ENCODE assay signal across 9 cellular contexts in genomic region chr18:50559750-50560680, GRCh38. TPM values are rescaled to one million over a fixed set of nuclear protein-coding genes. Genes with fewer than 3 reads are reported as not detected.
DNase-seq lines count a peak whose midpoint lies in the region; ATAC-seq, FAIRE-seq and TF ChIP-seq lines count a peak whose summit lies in the region.
"Had no signal": no experiment of that assay in that cellular context is flagged by ENCODE, and none has a peak within 500 bp of the region (broad histone marks: within the 10 kb centered on the region; RNA-seq: fewer than 3 reads in every experiment).

MAPK4 (plus strand) TSS chr18:50560087; CDS start chr18:50663959, 103,872 bp downstream.

- H3K4me1 Mint-ChIP-seq in CD8-positive, alpha-beta T cell (ENCODE audit: low read depth), result peaks cover 11% of the 10 kb centered on the region
- no peaks in the 10 kb centered on the region for H3K4me1 Mint-ChIP-seq in astrocyte (ENCODE audit: low read depth, unreplicated experiment)

- H3K27me3 ChIP-seq in CD8-positive, alpha-beta T cell (ENCODE audit: insufficient read depth, low read length), result peaks cover 23% of the 10 kb centered on the region
- H3K27me3 ChIP-seq in astrocyte (ENCODE audit: insufficient read depth, low read length) (peaks cover 43% of the 10 kb centered on the region), hepatocyte (peaks cover 8% of the 10 kb centered on the region)

- no peaks in the 10 kb centered on the region for H3K36me3 ChIP-seq in CD8-positive, alpha-beta T cell (ENCODE audit: insufficient read depth, low read length)
- H3K36me3 ChIP-seq in astrocyte (ENCODE audit: insufficient read depth, low read length), result no peaks in the 10 kb centered on the region
- H3K36me3 ChIP-seq in hepatocyte (replicated peaks; ENCODE audit: insufficient read depth, low read depth), result no peaks in the 10 kb centered on the region

- under 1% methylated on average over 72 of the region's 110 CpGs for WGBS in hepatocyte (ENCODE audit: low lambda C conversion rate, missing lambda C conversion rate)

- POLR2A ChIA-PET in CD8-positive, alpha-beta T cell (lab: Charles Lee), result interaction anchor here (0.6 kb wide), 1 partner anchor 16 kb away, joined by 4 read pairs; no protein-coding TSS in a partner anchor

- peak; percentile 34 for ATAC-seq in CD8-positive, alpha-beta T cell
- ATAC-seq in GM19372 (IDR thresholded peaks at IDR 0.05; ENCODE audit: low read depth, unreplicated experiment), result peak; percentile 64
- no peak for ATAC-seq in GM18870 (IDR thresholded peaks at IDR 0.05; ENCODE audit: unreplicated experiment)

- intact Hi-C loops in CD8-positive, alpha-beta T cell (cut with DNase I, micrococcal nuclease), result no loop called here

- H3K79me2 ChIP-seq in astrocyte (ENCODE audit: insufficient read depth, low read length), result no peaks in the 10 kb centered on the region
- no peaks in the 10 kb centered on the region for H3K79me2 ChIP-seq in hepatocyte

- no peak for DNase-seq in CD8-positive, alpha-beta T cell
- peak; percentile 92 for DNase-seq in NCI-H146 (lab: John Stamatoyannopoulos, UW)
- peak; percentile 15 for DNase-seq in astrocyte (ENCODE audit: low read depth)
- peak; percentile 82 for DNase-seq in hepatocyte (ENCODE audit: low spot score)
- peak; percentile 50 for DNase-seq in putamen (ENCODE audit: low spot score)
- DNase-seq in KG1 (lab: John Stamatoyannopoulos, UW), result no peak

- H3K9me2 ChIP-seq in hepatocyte (replicated peaks; ENCODE audit: insufficient read depth), result no peaks in the 10 kb centered on the region

- peaks cover 6% of the 10 kb centered on the region for H3K9me3 Mint-ChIP-seq in CD8-positive, alpha-beta T cell
- H3K9me3 Mint-ChIP-seq in astrocyte (ENCODE audit: unreplicated experiment), result peaks cover 4% of the 10 kb centered on the region

- TF ChIP-seq CTCF in CD8-positive, alpha-beta T cell (IDR thresholded peaks at IDR 0.05), result no peak
- TF ChIP-seq CTCF in astrocyte (IDR thresholded peaks at IDR 0.05; ENCODE audit: insufficient read depth, low read depth, low read length) (no peak), hepatocyte (IDR thresholded peaks at IDR 0.05; ENCODE audit: poor library complexity) (no peak)

- no peak for FAIRE-seq in astrocyte (lab: Jason Lieb, UNC)

- CTCF ChIA-PET in CD8-positive, alpha-beta T cell (lab: Charles Lee), result no interaction called here

- H3K27me3 Mint-ChIP-seq in CD8-positive, alpha-beta T cell (ENCODE audit: low read depth), result peaks cover 60% of the 10 kb centered on the region
- H3K27me3 Mint-ChIP-seq in astrocyte (ENCODE audit: low read depth, unreplicated experiment), result peaks cover 73% of the 10 kb centered on the region

- no peak within 1 kb of the TSS for H3K27ac Mint-ChIP-seq in CD8-positive, alpha-beta T cell
- H3K27ac Mint-ChIP-seq in astrocyte (ENCODE audit: unreplicated experiment), result no peak within 1 kb of the TSS

- H3K4me3 ChIP-seq in CD8-positive, alpha-beta T cell (ENCODE audit: low read depth, low read length), result peak within 1 kb of the TSS; percentile 33
- H3K4me3 ChIP-seq in astrocyte (ENCODE audit: insufficient read depth, low read depth, low read length) (peak within 1 kb of the TSS; percentile 56), hepatocyte (peak within 1 kb of the TSS; percentile 94)

- peak within 1 kb of the TSS; percentile 64 for H3K4me3 Mint-ChIP-seq in CD8-positive, alpha-beta T cell
- peak within 1 kb of the TSS; percentile 75 for H3K4me3 Mint-ChIP-seq in astrocyte (ENCODE audit: unreplicated experiment)

- no peaks in the 10 kb centered on the region for H3K36me3 Mint-ChIP-seq in CD8-positive, alpha-beta T cell
- no peaks in the 10 kb centered on the region for H3K36me3 Mint-ChIP-seq in astrocyte (ENCODE audit: low read depth, unreplicated experiment)

- peak within 1 kb of the TSS; percentile 81 for H2AFZ ChIP-seq in astrocyte (ENCODE audit: low read depth, low read length)
- peak within 1 kb of the TSS; percentile 96 for H2AFZ ChIP-seq in hepatocyte

- H3K4me2 ChIP-seq in astrocyte (ENCODE audit: low read length) (peak within 1 kb of the TSS; percentile 92), hepatocyte (peak within 1 kb of the TSS; percentile 100)

- peaks cover 4% of the 10 kb centered on the region for H3K4me1 ChIP-seq in CD8-positive, alpha-beta T cell (ENCODE audit: insufficient read depth, low read length)
- H3K4me1 ChIP-seq in astrocyte (ENCODE audit: insufficient read depth, low read length), result peaks cover 9% of the 10 kb centered on the region
- H3K4me1 ChIP-seq in hepatocyte (ENCODE audit: insufficient read depth), result peaks cover 5% of the 10 kb centered on the region

- H3K9me3 ChIP-seq in CD8-positive, alpha-beta T cell (ENCODE audit: low read length), result no peaks in the 10 kb centered on the region
- H3K9me3 ChIP-seq in astrocyte (ENCODE audit: insufficient read depth, low read depth, low read length) (no peaks in the 10 kb centered on the region), hepatocyte (ENCODE audit: low read depth) (no peaks in the 10 kb centered on the region)

- peak within 1 kb of the TSS; percentile 27 for H3K9ac ChIP-seq in astrocyte (ENCODE audit: low read length)

- H4K20me1 ChIP-seq in astrocyte (ENCODE audit: insufficient read depth, low read length), result no peaks in the 10 kb centered on the region
- H4K20me1 ChIP-seq in hepatocyte (ENCODE audit: insufficient read depth, poor library complexity, severe bottlenecking), result no peaks in the 10 kb centered on the region

- H3K27ac ChIP-seq in CD8-positive, alpha-beta T cell (ENCODE audit: low read depth, low read length), result no peak within 1 kb of the TSS
- H3K27ac ChIP-seq in astrocyte (ENCODE audit: low read depth, low read length), result no peak within 1 kb of the TSS
- no peak within 1 kb of the TSS for H3K27ac ChIP-seq in hepatocyte

RNA-seq across cellular contexts. Expression of gene MAPK4, which starts in this region (rescaled TPM):
- not detected for total RNA-seq in CD8-positive, alpha-beta T cell
- total RNA-seq in astrocyte, result 0.11 TPM in 1 of 2 replicates, not detected in the other
- total RNA-seq in hepatocyte, result 2.4 TPM in 2 replicates
- polyA plus RNA-seq in hepatocyte, result 1.9 and 2.0 TPM in 2 replicates
- total RNA-seq: LHCN-M2 had no signal

Comparison
In these comparisons a context has a peak if more than half of its experiments do, and no peak if none do; other contexts are left out.
1. Peak in ATAC-seq and H3K4me3 ChIP-seq in CD8-positive, alpha-beta T cell; RNA of the gene not detected or under 1 TPM.
2. Peak in DNase-seq, H3K4me3 ChIP-seq, H3K9ac ChIP-seq and H3K4me2 ChIP-seq in astrocyte; RNA of the gene not detected or under 1 TPM.
3. DNase-seq: peak in NCI-H146 (single experiment), hepatocyte (single experiment) and putamen (single experiment); none in CD8-positive, alpha-beta T cell (0 of 7) and KG1 (single experiment).
4. H3K4me3 ChIP-seq: peak in every context shown above with its lines; median percentile 94 in hepatocyte; 56 in astrocyte; 33 in CD8-positive, alpha-beta T cell.